In genomic region chr1:182293119-182293589, GRCh38 we compare ENCODE assay signal across 1 cellular context.
TF ChIP-seq lines count a peak whose summit lies in the region.

No MANE protein-coding gene starts in this region.

TF ChIP-seq in K562, 482 proteins besides CTCF, POLR2A, EP300 and RAD21 (continued from another document):
- TF ChIP-seq ZBTB43 (CRISPR knock-in tag; IDR thresholded peaks at IDR 0.05), result no peak
- no peak for TF ChIP-seq SMC3 (conservative IDR thresholded peaks at IDR 0.05; ENCODE audit: insufficient read depth, low read depth, low read length)
- no peak for TF ChIP-seq HDAC6 (IDR thresholded peaks at IDR 0.05; ENCODE audit: low read depth, low read length)
- no peak for TF ChIP-seq OTX1 (CRISPR knock-in tag; IDR thresholded peaks at IDR 0.05)
- TF ChIP-seq ZNF280A (IDR thresholded peaks at IDR 0.05; ENCODE audit: low read depth, partially characterized antibody), result no peak
- TF ChIP-seq ZBTB49 (CRISPR knock-in tag; IDR thresholded peaks at IDR 0.05; ENCODE audit: borderline replicate concordance), result no peak
- TF ChIP-seq NR2C2 (CRISPR knock-in tag; IDR thresholded peaks at IDR 0.05), result no peak
- 0 out of 2 replicates have a peak, but pooled peaks have one; percentile 16 for TF ChIP-seq NR2C2 (tag; IDR thresholded peaks at IDR 0.05)
- TF ChIP-seq FOXP1 (CRISPR knock-in tag; IDR thresholded peaks at IDR 0.05), result no peak
- 0 out of 2 replicates have a peak, but pooled peaks have one; percentile 30 for TF ChIP-seq SMARCA5 (IDR thresholded peaks at IDR 0.05)
- TF ChIP-seq E2F5 (CRISPR knock-in tag; IDR thresholded peaks at IDR 0.05), result no peak
